30 cellular contexts compared by ENCODE assay signal in genomic region chr2:14354231-14354630, GRCh38.
"Had no signal": no experiment of that assay in that cellular context is flagged by ENCODE, and none has a peak within 500 bp of the region (broad histone marks: within the 10 kb centered on the region; RNA-seq: fewer than 3 reads in every experiment).

No MANE protein-coding gene starts in this region.

- H3K27me3 Mint-ChIP-seq: activated CD4-positive, alpha-beta memory T cell treated with anti-CD3 and anti-CD28 coated beads for 36 hours; activated CD4-positive, alpha-beta T cell treated with anti-CD3 and anti-CD28 coated beads for 36 hours; activated CD4-positive, alpha-beta T cell treated with anti-CD3 and anti-CD28 coated beads, Interleukin-2, amount 10 ng/mL, durations not matched to agents 24 days and 14 days; activated CD8-positive, alpha-beta memory T cell treated with anti-CD3 and anti-CD28 coated beads, Interleukin-2, amount 10 ng/mL, durations not matched to agents 7 days and 5 days; activated naive CD4-positive, alpha-beta T cell treated with anti-CD3 and anti-CD28 coated beads, Interleukin-2, amount 50 U/mL, for 24 hours; activated naive CD8-positive, alpha-beta T cell treated with anti-CD3 and anti-CD28 coated beads for 36 hours; activated naive CD8-positive, alpha-beta T cell treated with anti-CD3 and anti-CD28 coated beads, Interleukin-2, amount 50 U/mL, for 24 hours had no signal

- H3K4me3 Mint-ChIP-seq: activated CD4-positive, alpha-beta memory T cell treated with anti-CD3 and anti-CD28 coated beads for 36 hours; activated CD4-positive, alpha-beta T cell treated with anti-CD3 and anti-CD28 coated beads for 36 hours; activated CD4-positive, alpha-beta T cell treated with anti-CD3 and anti-CD28 coated beads, Interleukin-2, amount 10 ng/mL, durations not matched to agents 24 days and 14 days; activated CD8-positive, alpha-beta memory T cell treated with anti-CD3 and anti-CD28 coated beads, Interleukin-2, amount 10 ng/mL, durations not matched to agents 7 days and 5 days; activated CD8-positive, alpha-beta T cell treated with anti-CD3 and anti-CD28 coated beads, Interleukin-2, amount 10 ng/mL, durations not matched to agents 7 days and 5 days; activated naive CD4-positive, alpha-beta T cell treated with anti-CD3 and anti-CD28 coated beads for 36 hours; activated naive CD4-positive, alpha-beta T cell treated with anti-CD3 and anti-CD28 coated beads, Interleukin-2, amount 50 U/mL, for 24 hours; activated naive CD8-positive, alpha-beta T cell treated with anti-CD3 and anti-CD28 coated beads for 36 hours; activated naive CD8-positive, alpha-beta T cell treated with anti-CD3 and anti-CD28 coated beads, Interleukin-2, amount 50 U/mL, for 24 hours; activated T-helper 1 cell treated with anti-CD3 and anti-CD28 coated beads, Interleukin-12 subunit alpha, Interleukin-12 subunit beta, Interleukin-2, Interleukin-4 antibody, amounts not matched to agents 30 ng/mL and 10 ng/mL and 1 ng/mL, durations not matched to agents 14 hours and 24 hours and 36 hours had no signal

- H3K4me3 ChIP-seq: adrenal gland, body of pancreas, cardiac muscle cell, colonic mucosa had no signal

- H3K4me1 Mint-ChIP-seq: activated CD4-positive, alpha-beta T cell treated with anti-CD3 and anti-CD28 coated beads for 36 hours; activated CD4-positive, alpha-beta T cell treated with anti-CD3 and anti-CD28 coated beads, Interleukin-2, amount 10 ng/mL, durations not matched to agents 24 days and 14 days; activated CD8-positive, alpha-beta memory T cell treated with anti-CD3 and anti-CD28 coated beads, Interleukin-2, amount 10 ng/mL, durations not matched to agents 7 days and 5 days; activated naive CD4-positive, alpha-beta T cell treated with anti-CD3 and anti-CD28 coated beads, Interleukin-2, amount 50 U/mL, for 24 hours; activated naive CD8-positive, alpha-beta T cell treated with anti-CD3 and anti-CD28 coated beads for 36 hours; activated naive CD8-positive, alpha-beta T cell treated with anti-CD3 and anti-CD28 coated beads, Interleukin-2, amount 50 U/mL, for 24 hours had no signal

- H3K27ac ChIP-seq: adrenal gland, body of pancreas, cardiac muscle cell, colonic mucosa had no signal

- H3K9me3 ChIP-seq: adrenal gland, body of pancreas, colonic mucosa had no signal

- DNase-seq: activated CD4-positive, alpha-beta memory T cell treated with anti-CD3 and anti-CD28 coated beads for 36 hours; activated CD4-positive, alpha-beta T cell treated with anti-CD3 and anti-CD28 coated beads for 36 hours; activated CD4-positive, alpha-beta T cell treated with anti-CD3 and anti-CD28 coated beads, Interleukin-2, amount 10 ng/mL, durations not matched to agents 24 days and 14 days; activated CD4-positive, CD25-positive, alpha-beta regulatory T cell; activated CD4-positive, CD25-positive, alpha-beta regulatory T cell treated with anti-CD3 and anti-CD28 coated beads, Interleukin-2, amount 50 U/mL, for 72 hours; activated CD8-positive, alpha-beta memory T cell treated with anti-CD3 and anti-CD28 coated beads, Interleukin-2, amount 10 ng/mL, durations not matched to agents 7 days and 5 days; activated CD8-positive, alpha-beta memory T cell treated with anti-CD3 and anti-CD28 coated beads, Interleukin-2, amount 50 U/mL, for 4 hours; activated CD8-positive, alpha-beta T cell treated with anti-CD3 and anti-CD28 coated beads, Interleukin-2, amount 10 ng/mL, durations not matched to agents 7 days and 5 days; activated effector memory CD4-positive, alpha-beta T cell treated with anti-CD3 and anti-CD28 coated beads, Interleukin-2, amount 50 U/mL, for 16 hours; activated naive CD4-positive, alpha-beta T cell treated with anti-CD3 and anti-CD28 coated beads for 36 hours; activated naive CD8-positive, alpha-beta T cell treated with anti-CD3 and anti-CD28 coated beads for 36 hours; activated naive CD8-positive, alpha-beta T cell treated with anti-CD3 and anti-CD28 coated beads, Interleukin-2, amount 50 U/mL, for 24 hours; activated T-cell treated with anti-CD3 and anti-CD28 coated beads, Interleukin-2, amount 50 U/mL, for 1 hour; activated T-cell treated with anti-CD3 and anti-CD28 coated beads, Interleukin-2, amount 50 U/mL, for 48 hours; adrenal gland; amygdala; aorta; body of pancreas; central memory CD4-positive, alpha-beta T cell; cerebellar nuclear complex; colonic mucosa; effector CD8-positive, alpha-beta T cell; foreskin fibroblast; head of caudate nucleus; T-helper 2 cell had no signal

- H3K4me1 ChIP-seq: adrenal gland, body of pancreas, colonic mucosa had no signal

- H3K36me3 ChIP-seq: adrenal gland, cardiac muscle cell, colonic mucosa had no signal

- H3K9me3 Mint-ChIP-seq: activated T-helper 1 cell treated with anti-CD3 and anti-CD28 coated beads, Interleukin-12 subunit alpha, Interleukin-12 subunit beta, Interleukin-2, Interleukin-4 antibody, amounts not matched to agents 30 ng/mL and 10 ng/mL and 1 ng/mL, durations not matched to agents 14 hours and 24 hours and 36 hours had no signal

- H3K27me3 ChIP-seq: adrenal gland, body of pancreas, cardiac muscle cell, colonic mucosa had no signal

- ATAC-seq: activated CD4-positive, alpha-beta T cell treated with anti-CD3 and anti-CD28 coated beads for 36 hours; activated CD8-positive, alpha-beta memory T cell treated with anti-CD3 and anti-CD28 coated beads, Interleukin-2, amount 10 ng/mL, durations not matched to agents 7 days and 5 days; activated CD8-positive, alpha-beta T cell treated with anti-CD3 and anti-CD28 coated beads, Interleukin-2, amount 10 ng/mL, durations not matched to agents 7 days and 5 days; activated naive CD8-positive, alpha-beta T cell treated with anti-CD3 and anti-CD28 coated beads, Interleukin-2, amount 50 U/mL, for 24 hours; body of pancreas; esophagus mucosa had no signal

- H3K36me3 Mint-ChIP-seq: activated CD4-positive, alpha-beta memory T cell treated with anti-CD3 and anti-CD28 coated beads for 36 hours; activated CD8-positive, alpha-beta memory T cell treated with anti-CD3 and anti-CD28 coated beads, Interleukin-2, amount 10 ng/mL, durations not matched to agents 7 days and 5 days; activated naive CD4-positive, alpha-beta T cell treated with anti-CD3 and anti-CD28 coated beads, Interleukin-2, amount 50 U/mL, for 24 hours; activated naive CD8-positive, alpha-beta T cell treated with anti-CD3 and anti-CD28 coated beads for 36 hours had no signal

- H3K27ac Mint-ChIP-seq: activated CD4-positive, alpha-beta memory T cell treated with anti-CD3 and anti-CD28 coated beads for 36 hours; activated CD4-positive, alpha-beta T cell treated with anti-CD3 and anti-CD28 coated beads for 36 hours; activated CD4-positive, alpha-beta T cell treated with anti-CD3 and anti-CD28 coated beads, Interleukin-2, amount 10 ng/mL, durations not matched to agents 24 days and 14 days; activated CD8-positive, alpha-beta memory T cell treated with anti-CD3 and anti-CD28 coated beads, Interleukin-2, amount 10 ng/mL, durations not matched to agents 7 days and 5 days; activated CD8-positive, alpha-beta T cell treated with anti-CD3 and anti-CD28 coated beads, Interleukin-2, amount 10 ng/mL, durations not matched to agents 7 days and 5 days; activated naive CD4-positive, alpha-beta T cell treated with anti-CD3 and anti-CD28 coated beads for 36 hours; activated naive CD4-positive, alpha-beta T cell treated with anti-CD3 and anti-CD28 coated beads, Interleukin-2, amount 50 U/mL, for 24 hours; activated naive CD8-positive, alpha-beta T cell treated with anti-CD3 and anti-CD28 coated beads for 36 hours; activated naive CD8-positive, alpha-beta T cell treated with anti-CD3 and anti-CD28 coated beads, Interleukin-2, amount 50 U/mL, for 24 hours; activated T-helper 1 cell treated with anti-CD3 and anti-CD28 coated beads, Interleukin-12 subunit alpha, Interleukin-12 subunit beta, Interleukin-2, Interleukin-4 antibody, amounts not matched to agents 30 ng/mL and 10 ng/mL and 1 ng/mL, durations not matched to agents 14 hours and 24 hours and 36 hours; activated T-helper 2 cell treated with anti-CD3 and anti-CD28 coated beads, Interferon-gamma antibody, Interleukin-2, Interleukin-4, amounts not matched to agents 10 μg/mL and 5 μg/mL and 100 μg/mL, durations not matched to agents 14 hours and 24 hours and 36 hours had no signal
